In genomic region chr5:4017076-4017803, GRCh38 we compare ENCODE assay signal across 23 cellular contexts.
"Had no signal": no experiment of that assay in that cellular context is flagged by ENCODE, and none has a peak within 500 bp of the region (broad histone marks: within the 10 kb centered on the region; RNA-seq: fewer than 3 reads in every experiment).

No MANE protein-coding gene starts in this region.

- H3K4me3 ChIP-seq: gastroesophageal sphincter, hepatocyte, neural progenitor cell, right atrium auricular region, uterus had no signal

- H3K9me3 ChIP-seq: gastroesophageal sphincter, right atrium auricular region, uterus had no signal

- ATAC-seq: activated CD4-positive, alpha-beta T cell treated with anti-CD3 and anti-CD28 coated beads for 36 hours; effector memory CD8-positive, alpha-beta T cell; gastroesophageal sphincter; left colon; natural killer cell had no signal

- H3K36me3 ChIP-seq: brain microvascular endothelial cell, gastroesophageal sphincter, neural progenitor cell, right atrium auricular region, uterus had no signal

- H3K27ac ChIP-seq: brain microvascular endothelial cell, hepatocyte, neural progenitor cell, uterus had no signal

- H3K27me3 ChIP-seq: brain microvascular endothelial cell, hepatocyte, neural progenitor cell, right atrium auricular region, uterus had no signal

- H3K4me1 ChIP-seq: uterus had no signal

- DNase-seq: activated CD4-positive, alpha-beta T cell treated with anti-CD3 and anti-CD28 coated beads for 36 hours; activated CD4-positive, CD25-positive, alpha-beta regulatory T cell; activated CD8-positive, alpha-beta memory T cell treated with anti-CD3 and anti-CD28 coated beads for 24 hours; activated gamma-delta T cell; activated naive CD4-positive, alpha-beta T cell treated with anti-CD3 and anti-CD28 coated beads, Interleukin-2, amount 50 U/mL, for 16 hours; activated T-cell treated with anti-CD3 and anti-CD28 coated beads, Interleukin-2, amount 50 U/mL, for 1 hour; amniotic stem cell; brain microvascular endothelial cell; cortex of kidney; effector memory CD8-positive, alpha-beta T cell; left colon; natural killer cell; occipital lobe; stimulated activated CD4-positive, alpha-beta T cell treated with anti-CD3 and anti-CD28 coated beads, Interleukin-15, amount 100 ng/mL, for 24 hours; stimulated activated CD4-positive, alpha-beta T cell treated with anti-CD3 and anti-CD28 coated beads, Interleukin-2, amount 100 ng/mL, for 24 hours; stimulated activated naive CD4-positive, alpha-beta T cell treated with Interleukin-2 at 50 U/mL for 16 hours; T-helper 2 cell; trophoblast cell; uterus had no signal
